ENCODE assay signal across 10 cellular contexts in genomic region chr9:89359636-89360315, GRCh38. TPM values are rescaled to one million over a fixed set of nuclear protein-coding genes. Genes with fewer than 3 reads are reported as not detected.
DNase-seq lines count a peak whose midpoint lies in the region; ATAC-seq and TF ChIP-seq lines count a peak whose summit lies in the region.
"Had no signal": no experiment of that assay in that cellular context is flagged by ENCODE, and none has a peak within 500 bp of the region (broad histone marks: within the 10 kb centered on the region; RNA-seq: fewer than 3 reads in every experiment).

No MANE protein-coding gene starts in this region.

- H3K9me3 ChIP-seq in cardiac muscle cell (ENCODE audit: low read depth) = no peaks in the 10 kb centered on the region
- H3K9me3 ChIP-seq in right atrium auricular region = no peaks in the 10 kb centered on the region
- H3K9me3 ChIP-seq: vagina had no signal

- DNase-seq in cardiac muscle cell (ENCODE audit: low read depth in 1 of 2, low spot score in 1 of 2) (no peak), right atrium auricular region (ENCODE audit: low spot score) (no peak), ureter (ENCODE audit: low spot score) (peak; percentile 30), kidney glomerular epithelial cell (lab: John Stamatoyannopoulos, UW) (no peak)
- DNase-seq in activated CD8-positive, alpha-beta memory T cell treated with anti-CD3 and anti-CD28 coated beads, Interleukin-2, amount 50 U/mL, for 48 hours = peak; percentile 47
- no peak for DNase-seq in activated CD4-positive, alpha-beta T cell treated with anti-CD3 and anti-CD28 coated beads for 1 hour

- peaks cover 20% of the 10 kb centered on the region for H3K4me1 ChIP-seq in cardiac muscle cell (ENCODE audit: low read depth)
- peaks cover 0 to 22% of the 10 kb centered on the region in 2 donors for H3K4me1 ChIP-seq in right atrium auricular region

- peaks cover 16% of the 10 kb centered on the region for H3K36me3 ChIP-seq in cardiac muscle cell
- peaks cover 76% of the 10 kb centered on the region for H3K36me3 ChIP-seq in right atrium auricular region

- H3K27me3 ChIP-seq in cardiac muscle cell (no peaks in the 10 kb centered on the region), right atrium auricular region (no peaks in the 10 kb centered on the region), layer of hippocampus (ENCODE audit: control insufficient read depth, insufficient read depth, low read length) (no peaks in the 10 kb centered on the region)
- H3K27me3 ChIP-seq: vagina had no signal

- no peak overlapping the region for H3K4me3 ChIP-seq in cardiac muscle cell
- H3K4me3 ChIP-seq in right atrium auricular region = no peak overlapping the region
- H3K4me3 ChIP-seq: vagina had no signal

- ATAC-seq in HG03139 (IDR thresholded peaks at IDR 0.05; ENCODE audit: unreplicated experiment) = no peak
- ATAC-seq: Panc1 had no signal

- no peak for TF ChIP-seq CTCF in cardiac muscle cell (IDR thresholded peaks at IDR 0.05; ENCODE audit: low read depth, low read length)
- TF ChIP-seq CTCF in right atrium auricular region (IDR thresholded peaks at IDR 0.05) = no peak

- H3K27ac ChIP-seq in cardiac muscle cell (peak overlapping the region; percentile 24), right atrium auricular region (no peak overlapping the region), layer of hippocampus (ENCODE audit: low read depth, low read length) (peak overlapping the region; percentile 30)
- H3K27ac ChIP-seq: vagina had no signal

RNA-seq across cellular contexts. Expression of gene SECISBP2, which starts 41.5 kb away (rescaled TPM):
- total RNA-seq in cardiac muscle cell (18.6 and 20.5 TPM in 2 replicates), right atrium auricular region (10 to 100 TPM; 15.0 to 19.9 TPM), ureter (103 TPM)
- 14.9 and 20.4 TPM in 2 replicates for polyA plus RNA-seq in cardiac muscle cell

RNA-seq across cellular contexts. Expression of gene CKS2, which starts 48.8 kb away (rescaled TPM):
- total RNA-seq in cardiac muscle cell (52.7 and 70.5 TPM in 2 replicates), right atrium auricular region (10 to 100 TPM in 1 of 2 donors, 1 to 10 TPM in 1; 7.4 to 10.6 TPM), ureter (13.1 TPM)
- 108 and 347 TPM in 2 replicates for polyA plus RNA-seq in cardiac muscle cell

Comparison
In these comparisons a context has a peak if more than half of its experiments do, and no peak if none do; other contexts are left out.
1. H3K27ac ChIP-seq: peak in cardiac muscle cell (single experiment) and layer of hippocampus (single experiment); none in right atrium auricular region (0 of 2).
2. DNase-seq: peak in activated CD8-positive, alpha-beta memory T cell treated with anti-CD3 and anti-CD28 coated beads, Interleukin-2, amount 50 U/mL, for 48 hours (single experiment) and ureter (single experiment); none in cardiac muscle cell (0 of 2), right atrium auricular region (single experiment), kidney glomerular epithelial cell (single experiment) and activated CD4-positive, alpha-beta T cell treated with anti-CD3 and anti-CD28 coated beads for 1 hour (single experiment).